ENCODE assay signal across 20 cellular contexts in the genomic region with DNA sequence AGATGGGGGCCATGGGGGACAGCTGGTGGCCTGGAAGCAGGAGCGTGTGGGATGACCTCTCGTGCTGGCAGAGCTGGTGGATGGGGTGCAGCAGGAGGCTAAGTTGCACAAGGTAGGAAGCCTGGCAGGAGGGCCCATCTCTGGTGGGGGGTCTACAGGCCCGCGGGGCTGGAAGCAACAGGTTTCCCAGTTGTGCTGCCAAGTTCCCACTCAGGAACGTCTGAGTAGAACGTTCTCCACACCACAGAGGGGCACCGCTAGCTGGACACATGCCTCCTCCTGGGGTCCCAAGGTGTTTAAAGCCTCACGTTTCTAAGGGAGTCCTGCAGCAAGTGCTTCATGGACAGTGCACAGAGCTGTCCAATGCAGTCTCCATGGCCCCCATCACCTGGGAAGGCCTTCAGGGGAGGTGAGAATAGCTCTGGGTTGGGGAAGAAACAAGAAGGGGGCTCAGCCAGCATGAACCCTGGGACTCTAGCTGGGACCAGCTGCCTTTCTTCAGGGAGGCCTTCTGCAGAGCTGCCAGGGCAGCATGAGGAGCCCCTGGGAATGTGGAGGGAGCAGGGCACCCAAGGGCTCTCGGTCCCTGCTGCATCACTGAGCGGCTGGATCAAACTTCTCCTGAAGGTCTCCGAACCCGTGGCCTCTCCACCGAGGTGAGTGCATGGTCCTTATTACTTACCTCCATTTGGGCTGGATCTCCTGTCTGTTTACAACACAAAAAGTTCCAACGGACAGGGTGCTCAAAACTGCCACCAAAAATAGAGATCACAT.
DNase-seq lines count a peak whose midpoint lies in the region; ATAC-seq and TF ChIP-seq lines count a peak whose summit lies in the region.
"Had no signal": no experiment of that assay in that cellular context is flagged by ENCODE, and none has a peak within 500 bp of the region (broad histone marks: within the 10 kb centered on the region; RNA-seq: fewer than 3 reads in every experiment).

No MANE protein-coding gene starts in this region.

- ATAC-seq in Right ventricle myocardium superior (ENCODE audit: poor library complexity) (no peak), T-cell (replicated peaks in 1 of 4) (no peak)

- no peak overlapping the region for H3K27ac Mint-ChIP-seq in T-cell
- H3K27ac Mint-ChIP-seq: B cell, H9, IgD-negative memory B cell had no signal

- H3K4me1 ChIP-seq in spleen = peaks cover 0 to 5% (median 0%) of the 10 kb centered on the region in 6 donors
- H3K4me1 ChIP-seq: SJCRH30 had no signal

- H3K9me3 Mint-ChIP-seq in T-cell = no peaks in the 10 kb centered on the region
- H3K9me3 Mint-ChIP-seq: H9, IgD-negative memory B cell had no signal

- POLR2A ChIA-PET in T-cell (lab: Charles Lee) = no interaction called here

- peak; percentile 72 for DNase-seq in cardiac septum (ENCODE audit: low spot score)
- no peak for DNase-seq in Right ventricle myocardium superior
- DNase-seq in mesenteric fat pad (ENCODE audit: low spot score) = peak; percentile 79
- DNase-seq in spleen = peak; percentile 56
- no peak for DNase-seq in T-cell
- no peak for DNase-seq in OCI-M1 (lab: John Stamatoyannopoulos, UW)
- no peak for DNase-seq in NOMO-1 treated with dmso at 0.1 percent for 144 hours (lab: John Stamatoyannopoulos, UW; ENCODE audit: unreplicated experiment)
- DNase-seq in iPS-NIHi11 (ENCODE audit: low spot score) = no peak
- DNase-seq: DMS79 treated with DMSO at 0.1 percent for 48 hours, Karpas-422, NCI-H1092 treated with DMSO at 0.1 percent for 48 hours, NCI-H146, NCI-H2029 treated with DMSO at 0.1 percent for 48 hours, NCI-H2171, NCI-H446 treated with DMSO at 0.1 percent for 48 hours, NCI-H69, SJCRH30 had no signal

- peaks cover 27 to 66% of the 10 kb centered on the region in 2 donors for H3K27me3 Mint-ChIP-seq in T-cell

- H3K4me3 ChIP-seq in spleen = no peak overlapping the region
- H3K4me3 ChIP-seq: SJCRH30 had no signal

- H3K4me3 Mint-ChIP-seq in T-cell = no peak overlapping the region
- H3K4me3 Mint-ChIP-seq: B cell, H9, IgD-negative memory B cell had no signal

- H3K9me3 ChIP-seq in spleen = no peaks in the 10 kb centered on the region
- H3K9me3 ChIP-seq: SJCRH30 had no signal

- CTCF ChIA-PET in T-cell (lab: Charles Lee) = no interaction called here

- no peaks in the 10 kb centered on the region for H3K36me3 ChIP-seq in spleen
- H3K36me3 ChIP-seq: SJCRH30 had no signal

- intact Hi-C loops in cardiac septum (cut with DNase I) = no loop called here
- intact Hi-C loops in Right ventricle myocardium superior (cut with DNase I) = no loop called here
- intact Hi-C loops in spleen (cut with DNase I; ENCODE audit: low total_unique reads) = no loop called here

- no peaks in the 10 kb centered on the region for H3K36me3 Mint-ChIP-seq in T-cell
- H3K36me3 Mint-ChIP-seq: IgD-negative memory B cell had no signal

- TF ChIP-seq CTCF in spleen (IDR thresholded peaks at IDR 0.05 in 8 of 11, conservative IDR thresholded peaks at IDR 0.05 in 3 of 11) = no peak

- no peaks in the 10 kb centered on the region for H3K4me1 Mint-ChIP-seq in T-cell
- H3K4me1 Mint-ChIP-seq: B cell, H9, IgD-negative memory B cell had no signal

- WGBS in spleen, 5 donors = 65 to 89% (median 86%) methylated on average over 8 to 14 of the region's 14 CpGs

- peaks cover 0 to 71% (median 2%) of the 10 kb centered on the region in 7 donors for H3K27me3 ChIP-seq in spleen (replicated peaks in 1 of 7)

- H3K27ac ChIP-seq in spleen = no peak overlapping the region
- H3K27ac ChIP-seq: SJCRH30 had no signal

- TF ChIP-seq POLR2A in spleen (IDR thresholded peaks at IDR 0.05) = no peak

Comparison
In these comparisons a context has a peak if more than half of its experiments do, and no peak if none do; other contexts are left out.
1. DNase-seq: peak in cardiac septum (single experiment), mesenteric fat pad (single experiment) and spleen (single experiment); none in Right ventricle myocardium superior (single experiment), T-cell (0 of 34), OCI-M1 (single experiment), NOMO-1 treated with dmso at 0.1 percent for 144 hours (single experiment) and iPS-NIHi11 (single experiment).